ENCODE assay signal across 9 cellular contexts in genomic region chr12:109310247-109311125, GRCh38. TPM values are rescaled to one million over a fixed set of nuclear protein-coding genes. Genes with fewer than 3 reads are reported as not detected.
DNase-seq lines count a peak whose midpoint lies in the region; ATAC-seq and TF ChIP-seq lines count a peak whose summit lies in the region.
"Had no signal": no experiment of that assay in that cellular context is flagged by ENCODE, and none has a peak within 500 bp of the region (broad histone marks: within the 10 kb centered on the region; RNA-seq: fewer than 3 reads in every experiment).

No MANE protein-coding gene starts in this region.

- H3K4me1 ChIP-seq in ACC112 (ENCODE audit: control insufficient read depth, insufficient read depth, low read length, unreplicated experiment) (peaks cover 3% of the 10 kb centered on the region), SJCRH30 (no peaks in the 10 kb centered on the region), right cardiac atrium (ENCODE audit: control insufficient read depth, insufficient read depth, low read length) (no peaks in the 10 kb centered on the region), smooth muscle cell (ENCODE audit: low read depth) (peaks cover 9% of the 10 kb centered on the region)

- ATAC-seq in right cardiac atrium (no peak), GM19452 (IDR thresholded peaks at IDR 0.05; ENCODE audit: unreplicated experiment) (no peak)

- 9% methylated on average over 33 of the region's 33 CpGs for WGBS in right cardiac atrium
- 11% methylated on average over 32 of the region's 33 CpGs for WGBS in smooth muscle cell (ENCODE audit: low lambda C conversion rate)

- no peaks in the 10 kb centered on the region for H3F3A ChIP-seq in smooth muscle cell (ENCODE audit: low read depth)

- TF ChIP-seq CTCF in HL-60 (IDR thresholded peaks at IDR 0.05; ENCODE audit: insufficient read depth, low read length) = no peak
- TF ChIP-seq CTCF in smooth muscle cell (IDR thresholded peaks at IDR 0.05; ENCODE audit: borderline replicate concordance, insufficient read depth, poor library complexity, severe bottlenecking) = no peak

- H2AFZ ChIP-seq in ACC112 (ENCODE audit: low read length, unreplicated experiment) (peak overlapping the region; percentile 30), smooth muscle cell (ENCODE audit: low read depth) (no peak overlapping the region)

- intact Hi-C loops in right cardiac atrium (cut with DNase I) = no loop called here

- no peak overlapping the region for H3K9ac ChIP-seq in smooth muscle cell (ENCODE audit: low read depth)

- H3K4me2 ChIP-seq in smooth muscle cell = peak overlapping the region; percentile 87

- no peak overlapping the region for H3K27ac ChIP-seq in ACC112 (ENCODE audit: low read depth, low read length)
- no peak overlapping the region for H3K27ac ChIP-seq in HL-60 (replicated peaks)
- no peak overlapping the region for H3K27ac ChIP-seq in SJCRH30
- H3K27ac ChIP-seq in right cardiac atrium (ENCODE audit: low read length) = no peak overlapping the region
- H3K27ac ChIP-seq in smooth muscle cell (ENCODE audit: low read depth) = no peak overlapping the region

- DNase-seq in HL-60 (ENCODE audit: low read depth in 1 of 2, low spot score in 1 of 2) (no peak), SJCRH30 (no peak), right cardiac atrium (no peak), smooth muscle cell (lab: John Stamatoyannopoulos, UW; ENCODE audit: unreplicated experiment) (no peak), RKO (ENCODE audit: low spot score) (no peak), 8988T (no peak)

- H3K9me3 ChIP-seq in SJCRH30 (replicated peaks) (no peaks in the 10 kb centered on the region), right cardiac atrium (ENCODE audit: control insufficient read depth, low read length) (no peaks in the 10 kb centered on the region), smooth muscle cell (replicated peaks; ENCODE audit: low read depth) (no peaks in the 10 kb centered on the region)

- H3K36me3 ChIP-seq in ACC112 (ENCODE audit: insufficient read depth, low read length) (no peaks in the 10 kb centered on the region), SJCRH30 (no peaks in the 10 kb centered on the region), smooth muscle cell (ENCODE audit: low read depth) (no peaks in the 10 kb centered on the region)

- peaks cover 81% of the 10 kb centered on the region for H3K27me3 ChIP-seq in ACC112 (ENCODE audit: insufficient read depth, low read length)
- H3K27me3 ChIP-seq in HL-60 (ENCODE audit: insufficient read depth, poor library complexity, severe bottlenecking) = peaks cover 47% of the 10 kb centered on the region
- H3K27me3 ChIP-seq in SJCRH30 = peaks cover 44% of the 10 kb centered on the region
- no peaks in the 10 kb centered on the region for H3K27me3 ChIP-seq in right cardiac atrium (ENCODE audit: control insufficient read depth, insufficient read depth)
- peaks cover 89% of the 10 kb centered on the region for H3K27me3 ChIP-seq in smooth muscle cell (ENCODE audit: low read depth)

- no peaks in the 10 kb centered on the region for H3K79me2 ChIP-seq in ACC112 (ENCODE audit: control insufficient read depth, insufficient read depth, low read length, unreplicated experiment)
- no peaks in the 10 kb centered on the region for H3K79me2 ChIP-seq in smooth muscle cell (ENCODE audit: low read depth)

- H3K4me3 ChIP-seq in ACC112 (ENCODE audit: low read depth, low read length) = peak overlapping the region; percentile 69
- peak overlapping the region; percentile 13; the same call in 1 of the 2 replicates for H3K4me3 ChIP-seq in HL-60 (replicated peaks; ENCODE audit: insufficient read depth, low read length)
- peak overlapping the region; percentile 27; the same call in 1 of the 2 replicates for H3K4me3 ChIP-seq in SJCRH30
- H3K4me3 ChIP-seq in right cardiac atrium (ENCODE audit: low read length) = peak overlapping the region; percentile 78
- H3K4me3 ChIP-seq in smooth muscle cell = peak overlapping the region; percentile 48

- no peaks in the 10 kb centered on the region for H4K20me1 ChIP-seq in smooth muscle cell (ENCODE audit: low read depth)

RNA-seq across cellular contexts. Expression of gene FOXN4, which starts 1.4 kb away (rescaled TPM):
- not detected in 2 replicates for total RNA-seq in SJCRH30 (2014; rRNA removed; shearing (Covaris generic))
- total RNA-seq in right cardiac atrium (not detected), smooth muscle cell (not detected in 2 replicates)
- polyA plus RNA-seq in right cardiac atrium (not detected), smooth muscle cell (not detected in 2 replicates)
- total RNA-seq: activated naive CD4-positive, alpha-beta T cell treated with anti-CD3 and anti-CD28 coated beads, Interleukin-2, amount 50 U/mL, for 72 hours had no signal

RNA-seq across cellular contexts. Expression of gene MYO1H, which starts 37.2 kb away (rescaled TPM):
- total RNA-seq in SJCRH30 (2014; rRNA removed; shearing (Covaris generic)) = not detected in 2 replicates
- total RNA-seq in right cardiac atrium (under 1 TPM; 0.31 to 0.88 (median 0.51) TPM), smooth muscle cell (2.3 TPM in 1 of 2 replicates, not detected in the other)
- polyA plus RNA-seq in right cardiac atrium (0.09 TPM), smooth muscle cell (0.03 and 0.11 TPM in 2 replicates)
- total RNA-seq: activated naive CD4-positive, alpha-beta T cell treated with anti-CD3 and anti-CD28 coated beads, Interleukin-2, amount 50 U/mL, for 72 hours had no signal

Comparison
In these comparisons a context has a peak if more than half of its experiments do, and no peak if none do; other contexts are left out.
1. H3K4me3 ChIP-seq: peak in every context shown above with its lines; median percentile 78 in right cardiac atrium; 69 in ACC112; 48 in smooth muscle cell; 27 in SJCRH30; 13 in HL-60.